1 cellular context compared by ENCODE assay signal in genomic region chr7:66683094-66683769, GRCh38.
TF ChIP-seq lines count a peak whose summit lies in the region.

No MANE protein-coding gene starts in this region.

TF ChIP-seq in GM12878, 131 proteins besides CTCF, POLR2A, EP300 and RAD21:
- TF ChIP-seq MLLT1 (IDR thresholded peaks at IDR 0.05): 0 out of 2 replicates have a peak, but pooled peaks have one; percentile 45
